ENCODE assay signal across 17 cellular contexts in the genomic region with DNA sequence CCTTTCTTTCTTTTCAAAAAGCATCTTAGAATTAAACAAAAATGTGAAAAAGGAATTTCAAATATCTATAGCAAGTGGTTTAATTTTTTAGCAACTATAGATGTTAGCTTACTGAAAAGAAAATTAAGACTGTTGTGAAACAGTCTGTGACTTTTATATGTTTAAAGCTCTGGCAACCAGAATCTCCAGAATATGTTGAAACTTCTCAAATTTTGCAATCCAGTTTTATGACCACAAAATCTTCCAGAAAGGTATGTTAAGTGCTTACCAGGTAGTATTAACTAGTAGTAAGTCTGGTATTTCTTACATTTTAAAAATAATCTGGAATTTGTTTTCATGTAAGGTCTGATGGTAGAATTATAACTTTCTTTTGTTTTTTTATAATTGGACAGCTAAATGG.
"Had no signal": no experiment of that assay in that cellular context is flagged by ENCODE, and none has a peak within 500 bp of the region (broad histone marks: within the 10 kb centered on the region; RNA-seq: fewer than 3 reads in every experiment).

No MANE protein-coding gene starts in this region.

- H3K4me3 ChIP-seq: coronary artery, lower lobe of right lung had no signal

- DNase-seq: activated CD4-positive, alpha-beta T cell treated with anti-CD3 and anti-CD28 coated beads for 36 hours; activated CD4-positive, alpha-beta T cell treated with anti-CD3 and anti-CD28 coated beads, Interleukin-2, amount 50 U/mL, for 48 hours; activated CD8-positive, alpha-beta memory T cell treated with anti-CD3 and anti-CD28 coated beads, Interleukin-2, amount 10 ng/mL, durations not matched to agents 7 days and 5 days; activated naive CD8-positive, alpha-beta T cell treated with anti-CD3 and anti-CD28 coated beads for 36 hours; foreskin melanocyte; glutamatergic neuron; hippocampal formation; islet precursor cell; lower lobe of right lung; natural killer cell; stimulated activated CD4-positive, alpha-beta T cell treated with anti-CD3 and anti-CD28 coated beads, Interleukin-12 subunit alpha, Interleukin-12 subunit beta, amount 100 ng/mL, for 4 hours; stimulated activated CD4-positive, alpha-beta T cell treated with anti-CD3 and anti-CD28 coated beads, Interleukin-1b, Interleukin-23, amount 100 ng/mL, for 48 hours; stimulated activated CD8-positive, alpha-beta memory T cell treated with anti-CD3 and anti-CD28 coated beads, Interleukin-4, amount 100 ng/mL, for 48 hours; stimulated activated naive CD4-positive, alpha-beta T cell; SW 1271 had no signal

- H3K27ac ChIP-seq: coronary artery, lower lobe of right lung had no signal

- H3K36me3 ChIP-seq: lower lobe of right lung had no signal

- H3K9me3 ChIP-seq: lower lobe of right lung had no signal

- ATAC-seq: activated CD4-positive, alpha-beta T cell treated with anti-CD3 and anti-CD28 coated beads for 36 hours; activated CD8-positive, alpha-beta memory T cell treated with anti-CD3 and anti-CD28 coated beads, Interleukin-2, amount 10 ng/mL, durations not matched to agents 7 days and 5 days; natural killer cell; WTC11 had no signal

- H3K4me1 ChIP-seq: lower lobe of right lung had no signal
